ENCODE assay signal across 2 cellular contexts in genomic region chr22:38299001-38299651, GRCh38.
TF ChIP-seq lines count a peak whose summit lies in the region.

No MANE protein-coding gene starts in this region.

TF ChIP-seq in HCT116, 20 proteins besides CTCF, POLR2A, EP300 and RAD21:
- TF ChIP-seq, protein P1, sequence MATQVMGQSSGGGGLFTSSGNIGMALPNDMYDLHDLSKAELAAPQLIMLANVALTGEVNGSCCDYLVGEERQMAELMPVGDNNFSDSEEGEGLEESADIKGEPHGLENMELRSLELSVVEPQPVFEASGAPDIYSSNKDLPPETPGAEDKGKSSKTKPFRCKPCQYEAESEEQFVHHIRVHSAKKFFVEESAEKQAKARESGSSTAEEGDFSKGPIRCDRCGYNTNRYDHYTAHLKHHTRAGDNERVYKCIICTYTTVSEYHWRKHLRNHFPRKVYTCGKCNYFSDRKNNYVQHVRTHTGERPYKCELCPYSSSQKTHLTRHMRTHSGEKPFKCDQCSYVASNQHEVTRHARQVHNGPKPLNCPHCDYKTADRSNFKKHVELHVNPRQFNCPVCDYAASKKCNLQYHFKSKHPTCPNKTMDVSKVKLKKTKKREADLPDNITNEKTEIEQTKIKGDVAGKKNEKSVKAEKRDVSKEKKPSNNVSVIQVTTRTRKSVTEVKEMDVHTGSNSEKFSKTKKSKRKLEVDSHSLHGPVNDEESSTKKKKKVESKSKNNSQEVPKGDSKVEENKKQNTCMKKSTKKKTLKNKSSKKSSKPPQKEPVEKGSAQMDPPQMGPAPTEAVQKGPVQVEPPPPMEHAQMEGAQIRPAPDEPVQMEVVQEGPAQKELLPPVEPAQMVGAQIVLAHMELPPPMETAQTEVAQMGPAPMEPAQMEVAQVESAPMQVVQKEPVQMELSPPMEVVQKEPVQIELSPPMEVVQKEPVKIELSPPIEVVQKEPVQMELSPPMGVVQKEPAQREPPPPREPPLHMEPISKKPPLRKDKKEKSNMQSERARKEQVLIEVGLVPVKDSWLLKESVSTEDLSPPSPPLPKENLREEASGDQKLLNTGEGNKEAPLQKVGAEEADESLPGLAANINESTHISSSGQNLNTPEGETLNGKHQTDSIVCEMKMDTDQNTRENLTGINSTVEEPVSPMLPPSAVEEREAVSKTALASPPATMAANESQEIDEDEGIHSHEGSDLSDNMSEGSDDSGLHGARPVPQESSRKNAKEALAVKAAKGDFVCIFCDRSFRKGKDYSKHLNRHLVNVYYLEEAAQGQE (IDR thresholded peaks at IDR 0.05; ENCODE audit: low read depth), result no peak
- no peak for TF ChIP-seq CEBPB (IDR thresholded peaks at IDR 0.05; ENCODE audit: low read depth)
- TF ChIP-seq SRF (IDR thresholded peaks at IDR 0.05; ENCODE audit: low read depth), result no peak

TF ChIP-seq in WTC11, 78 proteins besides CTCF, POLR2A, EP300 and RAD21:
- TF ChIP-seq, protein P2, sequence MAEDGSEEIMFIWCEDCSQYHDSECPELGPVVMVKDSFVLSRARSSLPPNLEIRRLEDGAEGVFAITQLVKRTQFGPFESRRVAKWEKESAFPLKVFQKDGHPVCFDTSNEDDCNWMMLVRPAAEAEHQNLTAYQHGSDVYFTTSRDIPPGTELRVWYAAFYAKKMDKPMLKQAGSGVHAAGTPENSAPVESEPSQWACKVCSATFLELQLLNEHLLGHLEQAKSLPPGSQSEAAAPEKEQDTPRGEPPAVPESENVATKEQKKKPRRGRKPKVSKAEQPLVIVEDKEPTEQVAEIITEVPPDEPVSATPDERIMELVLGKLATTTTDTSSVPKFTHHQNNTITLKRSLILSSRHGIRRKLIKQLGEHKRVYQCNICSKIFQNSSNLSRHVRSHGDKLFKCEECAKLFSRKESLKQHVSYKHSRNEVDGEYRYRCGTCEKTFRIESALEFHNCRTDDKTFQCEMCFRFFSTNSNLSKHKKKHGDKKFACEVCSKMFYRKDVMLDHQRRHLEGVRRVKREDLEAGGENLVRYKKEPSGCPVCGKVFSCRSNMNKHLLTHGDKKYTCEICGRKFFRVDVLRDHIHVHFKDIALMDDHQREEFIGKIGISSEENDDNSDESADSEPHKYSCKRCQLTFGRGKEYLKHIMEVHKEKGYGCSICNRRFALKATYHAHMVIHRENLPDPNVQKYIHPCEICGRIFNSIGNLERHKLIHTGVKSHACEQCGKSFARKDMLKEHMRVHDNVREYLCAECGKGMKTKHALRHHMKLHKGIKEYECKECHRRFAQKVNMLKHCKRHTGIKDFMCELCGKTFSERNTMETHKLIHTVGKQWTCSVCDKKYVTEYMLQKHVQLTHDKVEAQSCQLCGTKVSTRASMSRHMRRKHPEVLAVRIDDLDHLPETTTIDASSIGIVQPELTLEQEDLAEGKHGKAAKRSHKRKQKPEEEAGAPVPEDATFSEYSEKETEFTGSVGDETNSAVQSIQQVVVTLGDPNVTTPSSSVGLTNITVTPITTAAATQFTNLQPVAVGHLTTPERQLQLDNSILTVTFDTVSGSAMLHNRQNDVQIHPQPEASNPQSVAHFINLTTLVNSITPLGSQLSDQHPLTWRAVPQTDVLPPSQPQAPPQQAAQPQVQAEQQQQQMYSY (CRISPR knock-in tag; IDR thresholded peaks at IDR 0.05), result no peak
- no peak for TF ChIP-seq TEAD1 (CRISPR knock-in tag; IDR thresholded peaks at IDR 0.05)
- no peak for TF ChIP-seq HMGXB4 (CRISPR knock-in tag; IDR thresholded peaks at IDR 0.05)
- no peak for TF ChIP-seq ZNF423 (CRISPR knock-in tag; IDR thresholded peaks at IDR 0.05)
- no peak for TF ChIP-seq CREM (CRISPR knock-in tag; IDR thresholded peaks at IDR 0.05)
- no peak for TF ChIP-seq ZNF138 (CRISPR knock-in tag; conservative IDR thresholded peaks at IDR 0.05)
- TF ChIP-seq TP53 (CRISPR knock-in tag; IDR thresholded peaks at IDR 0.05), result no peak
- TF ChIP-seq, protein P3, sequence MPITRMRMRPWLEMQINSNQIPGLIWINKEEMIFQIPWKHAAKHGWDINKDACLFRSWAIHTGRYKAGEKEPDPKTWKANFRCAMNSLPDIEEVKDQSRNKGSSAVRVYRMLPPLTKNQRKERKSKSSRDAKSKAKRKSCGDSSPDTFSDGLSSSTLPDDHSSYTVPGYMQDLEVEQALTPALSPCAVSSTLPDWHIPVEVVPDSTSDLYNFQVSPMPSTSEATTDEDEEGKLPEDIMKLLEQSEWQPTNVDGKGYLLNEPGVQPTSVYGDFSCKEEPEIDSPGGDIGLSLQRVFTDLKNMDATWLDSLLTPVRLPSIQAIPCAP (CRISPR knock-in tag; IDR thresholded peaks at IDR 0.05), result no peak
- TF ChIP-seq JUN (CRISPR knock-in tag; IDR thresholded peaks at IDR 0.05), result no peak
- TF ChIP-seq FOXP1 (CRISPR knock-in tag; IDR thresholded peaks at IDR 0.05; ENCODE audit: borderline replicate concordance), result no peak
- no peak for TF ChIP-seq ZNF396 (CRISPR knock-in tag; IDR thresholded peaks at IDR 0.05; ENCODE audit: borderline replicate concordance)
- TF ChIP-seq, protein P4, sequence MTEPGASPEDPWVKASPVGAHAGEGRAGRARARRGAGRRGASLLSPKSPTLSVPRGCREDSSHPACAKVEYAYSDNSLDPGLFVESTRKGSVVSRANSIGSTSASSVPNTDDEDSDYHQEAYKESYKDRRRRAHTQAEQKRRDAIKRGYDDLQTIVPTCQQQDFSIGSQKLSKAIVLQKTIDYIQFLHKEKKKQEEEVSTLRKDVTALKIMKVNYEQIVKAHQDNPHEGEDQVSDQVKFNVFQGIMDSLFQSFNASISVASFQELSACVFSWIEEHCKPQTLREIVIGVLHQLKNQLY (CRISPR knock-in tag; IDR thresholded peaks at IDR 0.05), result no peak
